ENCODE assay signal across 8 cellular contexts in genomic region chr5:154811653-154812465, GRCh38. TPM values are rescaled to one million over a fixed set of nuclear protein-coding genes. Genes with fewer than 3 reads are reported as not detected.
DNase-seq lines count a peak whose midpoint lies in the region; ATAC-seq and TF ChIP-seq lines count a peak whose summit lies in the region.

No MANE protein-coding gene starts in this region.

- peaks cover 11% of the 10 kb centered on the region for H3K36me3 ChIP-seq in Caco-2 (ENCODE audit: control insufficient read depth, insufficient read depth, low read length)

- POLR2A ChIA-PET in Caco-2 (lab: Charles Lee): no interaction called here

- peaks cover 95% of the 10 kb centered on the region for H3K36me3 Mint-ChIP-seq in Caco-2 (ENCODE audit: insufficient read depth, unreplicated experiment)
- peaks cover 60% of the 10 kb centered on the region for H3K36me3 Mint-ChIP-seq in central memory CD8-positive, alpha-beta T cell (ENCODE audit: insufficient read depth)

- no peak overlapping the region for H3K4me3 ChIP-seq in Caco-2 (ENCODE audit: low read depth, low read length)

- H3K4me1 ChIP-seq in Caco-2: peaks cover 9% of the 10 kb centered on the region; the same call in 1 of the 2 replicates

- peak overlapping the region; percentile 36 for H3K27ac Mint-ChIP-seq in Caco-2 (ENCODE audit: unreplicated experiment)
- peak overlapping the region; percentile 18 for H3K27ac Mint-ChIP-seq in central memory CD8-positive, alpha-beta T cell (ENCODE audit: low read depth)

- no peak overlapping the region for H3K4me3 Mint-ChIP-seq in Caco-2 (ENCODE audit: unreplicated experiment)
- no peak overlapping the region for H3K4me3 Mint-ChIP-seq in central memory CD8-positive, alpha-beta T cell

- H3K27me3 ChIP-seq in Caco-2 (replicated peaks; ENCODE audit: control insufficient read depth, insufficient read depth, low read length): no peaks in the 10 kb centered on the region

- peaks cover 10% of the 10 kb centered on the region for H3K4me1 Mint-ChIP-seq in Caco-2 (ENCODE audit: low read depth, unreplicated experiment)
- peaks cover 38% of the 10 kb centered on the region for H3K4me1 Mint-ChIP-seq in central memory CD8-positive, alpha-beta T cell

- DNase-seq in Caco-2: peak; percentile 62 to 66
- peak; percentile 48 for DNase-seq in NCI-H1694 treated with DMSO at 0.1 percent for 48 hours (lab: John Stamatoyannopoulos, UW)
- DNase-seq in activated CD4-positive, CD25-positive, alpha-beta regulatory T cell (lab: John Stamatoyannopoulos, UW): peak; percentile 25 to 38 (median 36)
- peak; percentile 33 to 38 for DNase-seq in central memory CD8-positive, alpha-beta T cell (ENCODE audit: low spot score in 2 of 2)
- DNase-seq in left colon: peak; percentile 48 to 62
- peak; percentile 30 to 41 for DNase-seq in stimulated activated CD4-positive, alpha-beta T cell treated with anti-CD3 and anti-CD28 coated beads, Interleukin-4, amount 100 ng/mL, for 48 hours (ENCODE audit: low read depth in 2 of 2)
- no peak for DNase-seq in GOT3 (lab: John Stamatoyannopoulos, UW)

- CTCF ChIA-PET in Caco-2 (lab: Charles Lee): interaction anchor here (1.0 kb wide), 1 partner anchor 164 kb away, joined by 3 read pairs; no protein-coding TSS in a partner anchor

- H3K9me3 Mint-ChIP-seq in Caco-2 (ENCODE audit: unreplicated experiment): no peaks in the 10 kb centered on the region
- H3K9me3 Mint-ChIP-seq in central memory CD8-positive, alpha-beta T cell: no peaks in the 10 kb centered on the region

- peak; percentile 89 to 91 for TF ChIP-seq CTCF in Caco-2 (IDR thresholded peaks at IDR 0.05; ENCODE audit: insufficient read depth in 1 of 2, low read depth in 1 of 2, low read length in 1 of 2, severe bottlenecking in 1 of 2, unreplicated experiment in 1 of 2)

- H3K9me3 ChIP-seq in Caco-2: no peaks in the 10 kb centered on the region

- BruUV-seq in Caco-2 (replicated peaks; lab: Mats Ljungman, UMichigan): no TSS peak

- intact Hi-C loops in Caco-2 (cut with micrococcal nuclease; ENCODE audit: unreplicated experiment): loop anchor here (1.0 to 5.0 kb wide), 4 partner anchors 17 to 162 kb away; partner anchors contain the start of gene LARP1
- intact Hi-C loops in left colon (cut with DNase I, micrococcal nuclease): loop anchor here in 1 of 2 donors (5.0 kb wide), 1 partner anchor 160 kb away; no protein-coding TSS in a partner anchor

- H3K27me3 Mint-ChIP-seq in Caco-2 (ENCODE audit: insufficient read depth, unreplicated experiment): no peaks in the 10 kb centered on the region
- no peaks in the 10 kb centered on the region for H3K27me3 Mint-ChIP-seq in central memory CD8-positive, alpha-beta T cell

- ATAC-seq in GM21529 (IDR thresholded peaks at IDR 0.05; ENCODE audit: unreplicated experiment) (peak; percentile 69), left colon (peak; percentile 86)
- ATAC-seq in central memory CD8-positive, alpha-beta T cell (replicated peaks; ENCODE audit: extremely low read depth, poor library complexity, severe bottlenecking): peak; percentile 44

RNA-seq across cellular contexts. Expression of gene FAXDC2, which starts 38.5 kb away (rescaled TPM):
- total RNA-seq in Caco-2 (2022) (0.95 and 1.6 TPM in 2 replicates), left colon (10 to 100 TPM; 12.0 to 36.6 TPM)

RNA-seq across cellular contexts. Expression of gene CNOT8, which starts 46.6 kb away (rescaled TPM):
- 38.1 and 41.2 TPM in 2 replicates for total RNA-seq in Caco-2 (2022)
- total RNA-seq in left colon: 10 to 100 TPM; 50.6 to 58.7 TPM

RNA-seq across cellular contexts. Expression of gene LARP1, which starts 56.7 kb away (rescaled TPM):
- total RNA-seq in Caco-2 (2022) (357 and 372 TPM in 2 replicates), left colon (100 to 1,000 TPM; 118 to 161 TPM)
